In genomic region chr15:76310470-76311070, GRCh38 we compare ENCODE assay signal across 7 cellular contexts. TPM values are rescaled to one million over a fixed set of nuclear protein-coding genes. Genes with fewer than 3 reads are reported as not detected.
A peak's percentile ranks its signal among the peaks of the same experiment; 100 is the strongest.
DNase-seq lines count a peak whose midpoint lies in the region; ATAC-seq, FAIRE-seq and TF ChIP-seq lines count a peak whose summit lies in the region.

No MANE protein-coding gene starts in this region.

- ATAC-seq in HG02759 (IDR thresholded peaks at IDR 0.05; ENCODE audit: unreplicated experiment), result peak; percentile 6

- FAIRE-seq in GM12891 (lab: Jason Lieb, UNC), result no peak

- H3K4me3 ChIP-seq in dorsolateral prefrontal cortex, result peak overlapping the region; percentile 68 to 99 (median 90)
- peak overlapping the region; percentile 84 for H3K4me3 ChIP-seq in mesodermal cell (ENCODE audit: extremely low read depth, insufficient read depth, low read length, poor library complexity, severe bottlenecking)
- peak overlapping the region; percentile 79 to 82 for H3K4me3 ChIP-seq in vagina

- WGBS in mesodermal cell (ENCODE audit: insufficient coverage in 2 of 2), 2 experiments, result 4 to 5% methylated on average over 10 of the region's 16 CpGs

- no peaks in the 10 kb centered on the region for H3K27me3 ChIP-seq in dorsolateral prefrontal cortex
- H3K27me3 ChIP-seq in vagina, result no peaks in the 10 kb centered on the region

- DNase-seq in GM12891 (ENCODE audit: insufficient read length, low spot score) (peak; percentile 14), RPMI7951 (ENCODE audit: low read depth) (peak; percentile 21), dorsolateral prefrontal cortex (peak in 3 of 10 donors; percentile 11 to 41 (median 20)), vagina (ENCODE audit: extremely low spot score in 2 of 2) (no peak), mesenteric fat pad (ENCODE audit: low spot score) (no peak)

- no peak for TF ChIP-seq CTCF in dorsolateral prefrontal cortex (IDR thresholded peaks at IDR 0.05 in 54 of 56, conservative IDR thresholded peaks at IDR 0.05 in 2 of 56; ENCODE audit: low read depth in 1 of 56, partially characterized antibody in 56 of 56)
- TF ChIP-seq CTCF in vagina (IDR thresholded peaks at IDR 0.05), result no peak

- intact Hi-C loops in dorsolateral prefrontal cortex (cut with DNase I), result no loop called here
- intact Hi-C loops in vagina (cut with DNase I), result no loop called here

- H3K9me3 ChIP-seq in mesodermal cell (ENCODE audit: control insufficient read depth, low read length), result no peaks in the 10 kb centered on the region
- H3K9me3 ChIP-seq in vagina, result no peaks in the 10 kb centered on the region

- no peaks in the 10 kb centered on the region for H3K36me3 ChIP-seq in mesodermal cell (ENCODE audit: control insufficient read depth, insufficient read depth, low read length)
- no peaks in the 10 kb centered on the region for H3K36me3 ChIP-seq in vagina

- H3K4me1 ChIP-seq in mesodermal cell (ENCODE audit: control insufficient read depth, insufficient read depth, low read length, poor library complexity, severe bottlenecking) (peaks cover 20% of the 10 kb centered on the region), vagina (peaks cover 25% of the 10 kb centered on the region)

- H3K27ac ChIP-seq in dorsolateral prefrontal cortex, result peak overlapping the region in 51 of 59 donors; percentile 4 to 90 (median 66)
- peak overlapping the region; percentile 72 for H3K27ac ChIP-seq in mesodermal cell (ENCODE audit: low read depth, low read length, severe bottlenecking)
- H3K27ac ChIP-seq in vagina, result peak overlapping the region; percentile 85

- TF ChIP-seq POLR2A in GM12891 (IDR thresholded peaks at IDR 0.05; ENCODE audit: low read depth, low read length) (no peak), vagina (IDR thresholded peaks at IDR 0.05) (no peak)

TF ChIP-seq in GM12891, 5 proteins besides CTCF, POLR2A, EP300 and RAD21:
- TF ChIP-seq PAX5 (IDR thresholded peaks at IDR 0.05; ENCODE audit: insufficient read depth, low read length, severe bottlenecking), result no peak
- no peak for TF ChIP-seq POLR2AphosphoS5 (IDR thresholded peaks at IDR 0.05; ENCODE audit: low read depth, low read length)
- TF ChIP-seq SPI1 (IDR thresholded peaks at IDR 0.05; ENCODE audit: low read depth, low read length), result no peak
- no peak for TF ChIP-seq POU2F2 (IDR thresholded peaks at IDR 0.05; ENCODE audit: low read depth, low read length)
- no peak for TF ChIP-seq TAF1 (IDR thresholded peaks at IDR 0.05; ENCODE audit: low read depth, low read length)

RNA-seq across cellular contexts. Expression of gene ETFA, which starts 0.7 kb away (rescaled TPM):
- 213 TPM for polyA plus RNA-seq in GM12891 (2012; ENCODE audit: low read depth, missing spikeins)
- 216 and 236 TPM in 2 replicates for total RNA-seq in RPMI7951 (2014; rRNA removed; shearing (Covaris generic))
- total RNA-seq in dorsolateral prefrontal cortex (100 to 1,000 TPM in 4 of 120 experiments, 10 to 100 TPM in 116; 50.8 to 118 (median 77.6) TPM), vagina (97.5 TPM), mesenteric fat pad (192 TPM)
- polyA plus RNA-seq in mesodermal cell (2013, experiment 1 of 2), result 124 TPM
- polyA plus RNA-seq in mesodermal cell (2013, experiment 2 of 2), result 120 TPM

RNA-seq across cellular contexts. Expression of gene ISL2, which starts 26.0 kb away (rescaled TPM):
- 2.6 TPM for polyA plus RNA-seq in GM12891 (2012; ENCODE audit: low read depth, missing spikeins)
- 1.8 and 3.4 TPM in 2 replicates for total RNA-seq in RPMI7951 (2014; rRNA removed; shearing (Covaris generic))
- total RNA-seq in dorsolateral prefrontal cortex (1 to 10 TPM in 2 of 120 experiments, under 1 TPM in 35, not detected in 83; 0.29 to 1.3 (median 0.46) TPM), vagina (2.0 TPM), mesenteric fat pad (0.67 TPM)
- polyA plus RNA-seq in mesodermal cell (2013, experiment 1 of 2), result 1.3 TPM
- 0.86 TPM for polyA plus RNA-seq in mesodermal cell (2013, experiment 2 of 2)

Comparison
In these comparisons a context has a peak if more than half of its experiments do, and no peak if none do; other contexts are left out.
1. DNase-seq: peak in GM12891 (single experiment) and RPMI7951 (single experiment); none in vagina (0 of 2) and mesenteric fat pad (single experiment).
2. Peak in every context shown above with its lines, with median percentiles within 50 percentile points of each other: H3K27ac ChIP-seq and H3K4me3 ChIP-seq.